Comparison of ENCODE assay signal across 5 cellular contexts in genomic region chr19:43047966-43048365, GRCh38. TPM values are rescaled to one million over a fixed set of nuclear protein-coding genes. Genes with fewer than 3 reads are reported as not detected.
"Had no signal": no experiment of that assay in that cellular context is flagged by ENCODE, and none has a peak within 500 bp of the region (broad histone marks: within the 10 kb centered on the region; RNA-seq: fewer than 3 reads in every experiment).

No MANE protein-coding gene starts in this region.

RNA-seq across cellular contexts. Expression of gene PSG11, which starts 21.7 kb away (rescaled TPM):
- total RNA-seq: HepG2, HT-29, HT1080, K562 had no signal
- polyA plus RNA-seq: HepG2, IgD-negative memory B cell, K562 had no signal

RNA-seq across cellular contexts. Expression of gene PSG2, which starts 34.5 kb away (rescaled TPM):
- total RNA-seq: HepG2, HT-29, HT1080, K562 had no signal
- polyA plus RNA-seq: HepG2, IgD-negative memory B cell, K562 had no signal
